Comparison of ENCODE assay signal across 17 cellular contexts in the genomic region with DNA sequence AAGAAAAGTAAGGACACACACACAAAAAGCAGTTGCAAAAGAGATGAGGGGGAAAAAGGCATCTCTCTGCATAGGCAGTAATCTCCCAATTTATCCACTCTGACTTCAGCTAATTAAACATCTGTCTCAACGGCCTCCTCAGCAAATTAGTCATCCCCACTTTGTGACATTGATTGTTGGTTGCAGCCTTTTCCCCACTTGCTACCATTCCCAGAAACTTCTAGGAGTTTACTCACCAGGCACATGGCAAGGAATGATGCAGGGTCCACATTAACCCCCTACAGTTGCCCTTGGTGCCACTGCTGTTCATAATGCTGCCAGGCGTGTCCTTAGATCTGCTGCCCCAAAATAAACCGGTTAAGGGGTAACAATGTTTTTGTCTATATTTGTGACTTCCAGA.
DNase-seq lines count a peak whose midpoint lies in the region; ATAC-seq and TF ChIP-seq lines count a peak whose summit lies in the region.
"Had no signal": no experiment of that assay in that cellular context is flagged by ENCODE, and none has a peak within 500 bp of the region (broad histone marks: within the 10 kb centered on the region; RNA-seq: fewer than 3 reads in every experiment).

No MANE protein-coding gene starts in this region.

- intact Hi-C loops in activated B cell treated with CpG ODN at 0.5 μM for 24 hours (cut with micrococcal nuclease) (no loop called here), right lobe of liver (cut with DNase I) (no loop called here)

- no peak overlapping the region for H3K4me3 ChIP-seq in right lobe of liver
- H3K4me3 ChIP-seq: GM12878, GM23248 had no signal

- no peaks in the 10 kb centered on the region for H3K36me3 ChIP-seq in right lobe of liver

- 38% methylated on average over 3 of the region's 3 CpGs for WGBS in right lobe of liver (ENCODE audit: insufficient coverage, low coverage, low lambda C conversion rate, missing lambda C conversion rate)

- no peaks in the 10 kb centered on the region for H3K9me3 Mint-ChIP-seq in activated B cell treated with CpG ODN at 0.5 μM for 24 hours
- H3K9me3 Mint-ChIP-seq in stimulated activated naive B cell treated with anti-CD40 and anti-IgM and Interleukin-4, amounts not matched to agents 10 μg/mL and 1 μg/mL and 100 μg/mL, for 72 hours = peaks cover 0 to 1% of the 10 kb centered on the region in 2 donors
- H3K9me3 Mint-ChIP-seq: HFFc6 had no signal

- CTCF ChIA-PET in activated B cell treated with CpG ODN at 0.5 μM for 24 hours (lab: Charles Lee) = no interaction called here

- peaks cover 0 to 23% (median 5%) of the 10 kb centered on the region in 4 donors for H3K4me1 ChIP-seq in right lobe of liver

- H3K4me3 Mint-ChIP-seq in activated B cell treated with CpG ODN at 0.5 μM for 24 hours = no peak overlapping the region
- H3K4me3 Mint-ChIP-seq in stimulated activated naive B cell treated with anti-CD40 and anti-IgM and Interleukin-4, amounts not matched to agents 10 μg/mL and 1 μg/mL and 100 μg/mL, for 72 hours = no peak overlapping the region
- H3K4me3 Mint-ChIP-seq: HFFc6 had no signal

- no peak for TF ChIP-seq POLR2A in right lobe of liver (IDR thresholded peaks at IDR 0.05)

- H3K9me3 ChIP-seq in right lobe of liver = no peaks in the 10 kb centered on the region

- no peak for ATAC-seq in activated B cell treated with CpG ODN at 0.5 μM for 24 hours (ENCODE audit: low read depth)
- peak in 3 of 4 donors; percentile 25 to 73 (median 26) for ATAC-seq in right lobe of liver
- ATAC-seq in stimulated activated naive B cell treated with anti-CD40 and anti-IgM and Interleukin-4, amounts not matched to agents 10 μg/mL and 1 μg/mL and 100 μg/mL, for 72 hours (replicated peaks) = no peak
- ATAC-seq in HG02981 (IDR thresholded peaks at IDR 0.05; ENCODE audit: unreplicated experiment) = no peak
- ATAC-seq: GM12878 had no signal

- no peak for TF ChIP-seq CTCF in activated B cell treated with CpG ODN at 0.5 μM for 24 hours (IDR thresholded peaks at IDR 0.05)
- TF ChIP-seq CTCF in right lobe of liver (IDR thresholded peaks at IDR 0.05) = no peak

- H3K27me3 Mint-ChIP-seq in activated B cell treated with CpG ODN at 0.5 μM for 24 hours = no peaks in the 10 kb centered on the region
- H3K27me3 Mint-ChIP-seq in stimulated activated naive B cell treated with anti-CD40 and anti-IgM and Interleukin-4, amounts not matched to agents 10 μg/mL and 1 μg/mL and 100 μg/mL, for 72 hours = no peaks in the 10 kb centered on the region

- peak overlapping the region; percentile 13 to 70 (median 42) for H3K27ac ChIP-seq in right lobe of liver
- H3K27ac ChIP-seq: 22Rv1, GM23248 had no signal

- no peaks in the 10 kb centered on the region for H3K27me3 ChIP-seq in right lobe of liver

- peaks cover 10% of the 10 kb centered on the region for H3K36me3 Mint-ChIP-seq in activated B cell treated with CpG ODN at 0.5 μM for 24 hours (ENCODE audit: low read depth)
- H3K36me3 Mint-ChIP-seq in stimulated activated naive B cell treated with anti-CD40 and anti-IgM and Interleukin-4, amounts not matched to agents 10 μg/mL and 1 μg/mL and 100 μg/mL, for 72 hours = peaks cover 10 to 19% of the 10 kb centered on the region in 2 donors

- POLR2A ChIA-PET in activated B cell treated with CpG ODN at 0.5 μM for 24 hours (lab: Charles Lee) = no interaction called here

- DNase-seq in DMS53 (lab: John Stamatoyannopoulos, UW) (peak; percentile 32), DMS53 treated with DMSO at 0.1 percent for 48 hours (lab: John Stamatoyannopoulos, UW; ENCODE audit: unreplicated experiment) (no peak), activated B cell treated with CpG ODN at 0.5 μM for 24 hours (no peak), right lobe of liver (no peak), retina (no peak)
- no peak for DNase-seq in stimulated activated naive B cell treated with anti-CD40 and anti-IgM and Interleukin-4, amounts not matched to agents 10 μg/mL and 1 μg/mL and 100 μg/mL, for 72 hours
- DNase-seq in activated CD4-positive, alpha-beta T cell treated with anti-CD3 and anti-CD28 coated beads for 4 hours = no peak
- DNase-seq: C1 segment of cervical spinal cord, DMS153, GM23248, HFFc6, MV-4-11, NCI-H1436, NCI-H2081 treated with DMSO at 0.1 percent for 48 hours had no signal

- peaks cover 54% of the 10 kb centered on the region for H3K4me1 Mint-ChIP-seq in activated B cell treated with CpG ODN at 0.5 μM for 24 hours
- H3K4me1 Mint-ChIP-seq in stimulated activated naive B cell treated with anti-CD40 and anti-IgM and Interleukin-4, amounts not matched to agents 10 μg/mL and 1 μg/mL and 100 μg/mL, for 72 hours = peaks cover 33 to 52% of the 10 kb centered on the region in 2 donors

- H3K27ac Mint-ChIP-seq in activated B cell treated with CpG ODN at 0.5 μM for 24 hours = peak overlapping the region; percentile 54
- H3K27ac Mint-ChIP-seq in stimulated activated naive B cell treated with anti-CD40 and anti-IgM and Interleukin-4, amounts not matched to agents 10 μg/mL and 1 μg/mL and 100 μg/mL, for 72 hours = peak overlapping the region; percentile 66
- H3K27ac Mint-ChIP-seq: HFFc6 had no signal

Comparison
In these comparisons a context has a peak if more than half of its experiments do, and no peak if none do; other contexts are left out.
1. ATAC-seq: peak in right lobe of liver (3 of 4); none in activated B cell treated with CpG ODN at 0.5 μM for 24 hours (single experiment), stimulated activated naive B cell treated with anti-CD40 and anti-IgM and Interleukin-4, amounts not matched to agents 10 μg/mL and 1 μg/mL and 100 μg/mL, for 72 hours (0 of 2) and HG02981 (single experiment).